ENCODE assay signal across 16 cellular contexts in the genomic region with DNA sequence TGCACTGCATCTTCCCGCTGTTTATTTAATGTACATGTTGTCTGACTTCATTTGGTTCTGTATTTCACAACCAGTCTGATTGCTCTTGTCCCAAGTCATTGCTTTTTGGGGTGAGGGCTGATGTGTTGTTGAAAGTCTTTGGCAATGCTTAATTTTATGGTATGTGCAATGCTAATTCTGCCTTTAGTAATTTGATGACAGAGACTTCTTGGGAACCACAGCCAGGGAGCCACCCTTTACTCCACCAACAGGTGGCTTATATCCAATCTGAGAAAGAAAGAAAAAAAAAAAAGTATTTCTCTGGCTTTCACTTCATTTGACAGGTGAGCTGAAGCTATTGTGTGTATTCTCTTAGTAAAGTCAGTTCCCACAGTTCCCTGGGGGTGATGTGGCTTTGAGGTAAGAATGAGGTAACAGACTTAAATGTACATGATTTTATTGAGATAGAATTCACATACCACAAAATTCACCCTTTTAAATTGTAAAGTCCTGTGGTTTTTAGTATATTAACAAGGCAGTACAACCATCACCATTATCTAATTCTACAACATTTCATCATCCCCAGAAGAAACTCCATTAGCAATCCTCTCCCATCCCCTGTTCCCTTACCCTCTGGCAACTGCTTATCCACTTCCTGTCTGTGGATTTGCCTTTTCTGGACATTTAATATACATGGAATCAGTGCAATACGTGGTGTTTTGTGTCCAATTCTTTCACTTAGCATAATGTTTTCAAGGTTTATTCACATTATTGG.
DNase-seq lines count a peak whose midpoint lies in the region; ATAC-seq and TF ChIP-seq lines count a peak whose summit lies in the region.
"Had no signal": no experiment of that assay in that cellular context is flagged by ENCODE, and none has a peak within 500 bp of the region (broad histone marks: within the 10 kb centered on the region; RNA-seq: fewer than 3 reads in every experiment).

No MANE protein-coding gene starts in this region.

- H3K4me1 Mint-ChIP-seq in CD4-positive, alpha-beta T cell (ENCODE audit: low read depth), result peaks cover 92% of the 10 kb centered on the region

- no peak overlapping the region for H2BK5ac ChIP-seq in mesenchymal stem cell (ENCODE audit: low read depth, low read length, poor library complexity, severe bottlenecking)

- WGBS in mesenchymal stem cell, result no CpG with 5 or more reads among the region's 2 CpGs
- WGBS in prostate gland, result 83% methylated on average over 2 of the region's 2 CpGs

- H3K9me3 ChIP-seq in mesenchymal stem cell (ENCODE audit: control insufficient read depth, low read length), result no peaks in the 10 kb centered on the region
- no peaks in the 10 kb centered on the region for H3K9me3 ChIP-seq in prostate gland
- H3K9me3 ChIP-seq in CD4-positive, alpha-beta T cell (ENCODE audit: control insufficient read depth, low read length), result no peaks in the 10 kb centered on the region
- H3K9me3 ChIP-seq: tibial nerve had no signal

- ATAC-seq in CD4-positive, alpha-beta T cell (ENCODE audit: poor library complexity), result no peak
- no peak for ATAC-seq in left lobe of liver
- no peak for ATAC-seq in GM18870 (IDR thresholded peaks at IDR 0.05; ENCODE audit: unreplicated experiment)
- ATAC-seq: activated naive CD8-positive, alpha-beta T cell treated with anti-CD3 and anti-CD28 coated beads, Interleukin-2, amount 50 U/mL, for 24 hours had no signal

- no peak overlapping the region for H3K4ac ChIP-seq in mesenchymal stem cell (ENCODE audit: low read depth in 1 of 2, low read length in 2 of 2)

- no peak overlapping the region for H2BK12ac ChIP-seq in mesenchymal stem cell (ENCODE audit: low read length in 2 of 2)

- H2AK5ac ChIP-seq in mesenchymal stem cell (ENCODE audit: low read length, severe bottlenecking), result no peak overlapping the region

- no peak for TF ChIP-seq POLR2A in NB4 (IDR thresholded peaks at IDR 0.05; ENCODE audit: extremely low read depth, insufficient read length)
- no peak for TF ChIP-seq POLR2A in prostate gland (IDR thresholded peaks at IDR 0.05)

- peaks cover 4% of the 10 kb centered on the region for H3K4me1 ChIP-seq in mesenchymal stem cell (ENCODE audit: control insufficient read depth, insufficient read depth, low read depth, low read length)
- peaks cover 12% of the 10 kb centered on the region for H3K4me1 ChIP-seq in prostate gland (replicated peaks)

- H3K18ac ChIP-seq in mesenchymal stem cell (ENCODE audit: low read depth in 1 of 2, low read length in 2 of 2), result no peak overlapping the region

- intact Hi-C loops in prostate gland (cut with DNase I), result no loop called here
- intact Hi-C loops in CD4-positive, alpha-beta T cell (cut with DNase I, micrococcal nuclease), result no loop called here

- H2AFZ ChIP-seq in mesenchymal stem cell (ENCODE audit: low read depth, low read length), result no peak overlapping the region

- H3K4me2 ChIP-seq in mesenchymal stem cell (ENCODE audit: low read length, poor library complexity, severe bottlenecking), result no peak overlapping the region

- no peak overlapping the region for H3K27ac Mint-ChIP-seq in CD4-positive, alpha-beta T cell
- H3K27ac Mint-ChIP-seq: activated naive CD8-positive, alpha-beta T cell treated with anti-CD3 and anti-CD28 coated beads, Interleukin-2, amount 50 U/mL, for 24 hours had no signal

- H3K36me3 ChIP-seq in mesenchymal stem cell (ENCODE audit: control insufficient read depth in 1 of 2, insufficient read depth in 2 of 2, low read depth in 1 of 2, low read length in 2 of 2) (no peaks in the 10 kb centered on the region), prostate gland (no peaks in the 10 kb centered on the region)
- H3K36me3 ChIP-seq: tibial nerve had no signal

- peaks cover 1% of the 10 kb centered on the region for H3K79me1 ChIP-seq in mesenchymal stem cell (replicated peaks; ENCODE audit: low read length, poor library complexity, severe bottlenecking)

- H3K27ac ChIP-seq in mesenchymal stem cell (ENCODE audit: low read length, poor library complexity, severe bottlenecking) (no peak overlapping the region), prostate gland (no peak overlapping the region)
- H3K27ac ChIP-seq in CD4-positive, alpha-beta T cell (ENCODE audit: low read depth, low read length), result no peak overlapping the region
- H3K27ac ChIP-seq: tibial nerve had no signal

- H3K4me3 Mint-ChIP-seq in CD4-positive, alpha-beta T cell, result no peak overlapping the region
- H3K4me3 Mint-ChIP-seq: activated naive CD8-positive, alpha-beta T cell treated with anti-CD3 and anti-CD28 coated beads, Interleukin-2, amount 50 U/mL, for 24 hours had no signal

- H3K27me3 ChIP-seq in mesenchymal stem cell (ENCODE audit: control insufficient read depth in 1 of 2, insufficient read depth in 1 of 2, low read length in 2 of 2) (peaks cover 0 to 7% of the 10 kb centered on the region in 2 experiments), prostate gland (replicated peaks; ENCODE audit: insufficient read depth) (no peaks in the 10 kb centered on the region)
- H3K27me3 ChIP-seq in CD4-positive, alpha-beta T cell (ENCODE audit: control insufficient read depth, insufficient read depth, low read length), result no peaks in the 10 kb centered on the region
- H3K27me3 ChIP-seq: tibial nerve had no signal

- CTCF ChIA-PET in CD4-positive, alpha-beta T cell (lab: Charles Lee), result no interaction called here

- no peak overlapping the region for H4K91ac ChIP-seq in mesenchymal stem cell (ENCODE audit: low read length)

- no peak overlapping the region for H2BK15ac ChIP-seq in mesenchymal stem cell (ENCODE audit: low read depth, poor library complexity, severe bottlenecking)

- no peaks in the 10 kb centered on the region for H3K27me3 Mint-ChIP-seq in CD4-positive, alpha-beta T cell
- H3K27me3 Mint-ChIP-seq: activated naive CD8-positive, alpha-beta T cell treated with anti-CD3 and anti-CD28 coated beads, Interleukin-2, amount 50 U/mL, for 24 hours; CD4-positive, CD25-positive, alpha-beta regulatory T cell had no signal

- no peak overlapping the region for H3K9ac ChIP-seq in mesenchymal stem cell (ENCODE audit: low read length)

- H3K14ac ChIP-seq in mesenchymal stem cell (ENCODE audit: low read length in 2 of 2), result no peak overlapping the region

- TF ChIP-seq CTCF in NB4 (IDR thresholded peaks at IDR 0.05; ENCODE audit: low read depth, low read length), result no peak
- peak; percentile 3 for TF ChIP-seq CTCF in cardiac fibroblast (IDR thresholded peaks at IDR 0.05; ENCODE audit: low read depth, low read length)
- TF ChIP-seq CTCF in prostate gland (IDR thresholded peaks at IDR 0.05), result no peak
- no peak for TF ChIP-seq CTCF in CD4-positive, alpha-beta T cell (IDR thresholded peaks at IDR 0.05)

- no peak overlapping the region for H4K8ac ChIP-seq in mesenchymal stem cell (ENCODE audit: low read length)

- H3K36me3 Mint-ChIP-seq in CD4-positive, alpha-beta T cell (ENCODE audit: low read depth), result no peaks in the 10 kb centered on the region
- H3K36me3 Mint-ChIP-seq: CD4-positive, CD25-positive, alpha-beta regulatory T cell had no signal

- H3K9me3 Mint-ChIP-seq in CD4-positive, alpha-beta T cell, result no peaks in the 10 kb centered on the region
- H3K9me3 Mint-ChIP-seq: activated naive CD8-positive, alpha-beta T cell treated with anti-CD3 and anti-CD28 coated beads, Interleukin-2, amount 50 U/mL, for 24 hours; CD4-positive, CD25-positive, alpha-beta regulatory T cell had no signal

- POLR2A ChIA-PET in CD4-positive, alpha-beta T cell (lab: Charles Lee), result no interaction called here

- no peak overlapping the region for H3K23ac ChIP-seq in mesenchymal stem cell (ENCODE audit: low read length in 2 of 2)

- no peak overlapping the region for H3K4me3 ChIP-seq in NB4 (ENCODE audit: low read depth, low read length)
- H3K4me3 ChIP-seq in cardiac fibroblast (replicated peaks in 1 of 2; ENCODE audit: low read depth in 2 of 2, low read length in 2 of 2), result no peak overlapping the region
- no peak overlapping the region for H3K4me3 ChIP-seq in mesenchymal stem cell (ENCODE audit: insufficient read depth in 1 of 2, low read depth in 1 of 2, low read length in 2 of 2)
- no peak overlapping the region for H3K4me3 ChIP-seq in prostate gland
- H3K4me3 ChIP-seq: tibial nerve had no signal

- DNase-seq in EL (peak; percentile 9), NB4 (ENCODE audit: low read depth) (peak; percentile 39), cardiac fibroblast (ENCODE audit: low read depth in 2 of 2) (peak in 1 of 2 donors; percentile 74), mesenchymal stem cell (peak; percentile 11), prostate gland (ENCODE audit: low spot score) (no peak), left lobe of liver (ENCODE audit: low spot score) (no peak)
- no peak for DNase-seq in CD4-positive, alpha-beta T cell
- DNase-seq: activated CD4-positive, alpha-beta T cell treated with anti-CD3 and anti-CD28 coated beads for 1 hour; activated naive CD8-positive, alpha-beta T cell treated with anti-CD3 and anti-CD28 coated beads, Interleukin-2, amount 50 U/mL, for 24 hours; activated T-cell treated with anti-CD3 and anti-CD28 coated beads, Interleukin-2, amount 50 U/mL, for 1 hour; CD4-positive, CD25-positive, alpha-beta regulatory T cell; NCI-H1092; OCI-M1; T-helper 1 cell had no signal

- no peak overlapping the region for H2BK120ac ChIP-seq in mesenchymal stem cell (ENCODE audit: low read depth, low read length)

Comparison
In these comparisons a context has a peak if more than half of its experiments do, and no peak if none do; other contexts are left out.
1. DNase-seq: peak in EL (single experiment), NB4 (single experiment) and mesenchymal stem cell (single experiment); none in prostate gland (single experiment), CD4-positive, alpha-beta T cell (0 of 10) and left lobe of liver (single experiment).